Comparison of ENCODE assay signal across 10 cellular contexts in the genomic region with DNA sequence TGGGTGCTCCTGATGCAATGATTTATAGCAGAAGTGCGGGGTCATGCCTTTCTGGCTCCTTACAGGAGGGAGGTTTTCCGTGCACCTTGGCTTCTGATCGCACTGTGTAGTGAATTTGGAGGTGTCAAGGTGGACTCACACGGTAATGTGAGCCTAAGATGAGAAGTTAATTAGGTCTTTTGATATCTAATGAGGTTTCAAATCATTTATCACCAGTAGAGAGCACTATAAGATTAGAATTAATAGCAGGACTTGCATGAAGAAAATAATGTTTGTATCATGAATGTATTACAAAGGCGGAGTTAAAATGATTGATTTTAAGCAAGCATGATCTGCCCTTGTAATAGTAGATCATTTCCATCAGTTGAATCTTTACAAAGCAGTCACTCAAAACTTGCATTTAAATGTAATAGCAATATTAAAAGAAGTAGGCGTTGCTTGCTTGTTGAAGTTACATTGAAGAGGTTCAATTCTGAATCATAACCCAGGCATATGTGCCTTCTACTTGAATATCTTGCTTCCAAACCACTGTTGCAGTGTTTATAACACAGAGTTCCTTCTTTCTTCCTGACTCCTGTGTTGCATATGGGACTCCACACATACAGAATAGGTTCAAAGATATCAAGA.
DNase-seq lines count a peak whose midpoint lies in the region; ATAC-seq, FAIRE-seq and TF ChIP-seq lines count a peak whose summit lies in the region.
"Had no signal": no experiment of that assay in that cellular context is flagged by ENCODE, and none has a peak within 500 bp of the region (broad histone marks: within the 10 kb centered on the region; RNA-seq: fewer than 3 reads in every experiment).

No MANE protein-coding gene starts in this region.

- H3K4me3 ChIP-seq in Loucy (ENCODE audit: low read length, poor library complexity, severe bottlenecking): no peak overlapping the region
- no peak overlapping the region for H3K4me3 ChIP-seq in astrocyte (ENCODE audit: insufficient read depth, low read depth, low read length)
- H3K4me3 ChIP-seq: tibial artery had no signal

- no peak overlapping the region for H3K4me2 ChIP-seq in Loucy (ENCODE audit: low read depth, low read length, poor library complexity, severe bottlenecking)
- no peak overlapping the region for H3K4me2 ChIP-seq in astrocyte (ENCODE audit: low read length)

- H3K9ac ChIP-seq in Loucy (ENCODE audit: low read depth, low read length, poor library complexity, severe bottlenecking): peak overlapping the region; percentile 51
- no peak overlapping the region for H3K9ac ChIP-seq in astrocyte (ENCODE audit: low read length)

- H3K4me1 Mint-ChIP-seq in astrocyte (ENCODE audit: low read depth, unreplicated experiment) (no peaks in the 10 kb centered on the region), naive B cell (no peaks in the 10 kb centered on the region)

- H3K36me3 ChIP-seq in Loucy (ENCODE audit: insufficient read depth, low read length) (no peaks in the 10 kb centered on the region), astrocyte (ENCODE audit: insufficient read depth, low read length) (no peaks in the 10 kb centered on the region)
- H3K36me3 ChIP-seq: tibial artery had no signal

- H3K9me3 Mint-ChIP-seq in astrocyte (ENCODE audit: unreplicated experiment): no peaks in the 10 kb centered on the region
- no peaks in the 10 kb centered on the region for H3K9me3 Mint-ChIP-seq in naive B cell
- H3K9me3 Mint-ChIP-seq: natural killer cell treated with Interleukin-12 subunit alpha and Interleukin-12 subunit beta and Interleukin-15 and Interleukin-18, amount 100 ng/mL, for 72 hours had no signal

- H3K9me2 ChIP-seq in Loucy (replicated peaks; ENCODE audit: low read depth, low read length): no peaks in the 10 kb centered on the region

- H3K27ac Mint-ChIP-seq in astrocyte (ENCODE audit: unreplicated experiment): no peak overlapping the region
- H3K27ac Mint-ChIP-seq in naive B cell: no peak overlapping the region
- H3K27ac Mint-ChIP-seq: natural killer cell treated with Interleukin-12 subunit alpha and Interleukin-12 subunit beta and Interleukin-15 and Interleukin-18, amount 100 ng/mL, for 72 hours had no signal

- ATAC-seq in naive B cell (ENCODE audit: low read depth in 2 of 2) (no peak), HG03135 (IDR thresholded peaks at IDR 0.05; ENCODE audit: unreplicated experiment) (no peak), HG02973 (IDR thresholded peaks at IDR 0.05; ENCODE audit: unreplicated experiment) (no peak)
- ATAC-seq: natural killer cell treated with Interleukin-12 subunit alpha and Interleukin-12 subunit beta and Interleukin-15 and Interleukin-18, amount 100 ng/mL, for 72 hours had no signal

- H3K4me3 Mint-ChIP-seq in astrocyte (ENCODE audit: unreplicated experiment) (no peak overlapping the region), naive B cell (no peak overlapping the region)
- H3K4me3 Mint-ChIP-seq: natural killer cell treated with Interleukin-12 subunit alpha and Interleukin-12 subunit beta and Interleukin-15 and Interleukin-18, amount 100 ng/mL, for 72 hours had no signal

- H3K27me3 ChIP-seq in Loucy (ENCODE audit: insufficient read depth, low read length, poor library complexity, severe bottlenecking) (no peaks in the 10 kb centered on the region), astrocyte (ENCODE audit: insufficient read depth, low read length) (no peaks in the 10 kb centered on the region)
- H3K27me3 ChIP-seq: tibial artery had no signal

- H3K27me3 Mint-ChIP-seq in astrocyte (ENCODE audit: low read depth, unreplicated experiment) (no peaks in the 10 kb centered on the region), naive B cell (no peaks in the 10 kb centered on the region)

- peaks cover 7% of the 10 kb centered on the region; the same call in 1 of the 2 replicates for H3K9me3 ChIP-seq in Loucy (ENCODE audit: insufficient read depth, low read depth, low read length)
- no peaks in the 10 kb centered on the region for H3K9me3 ChIP-seq in astrocyte (ENCODE audit: insufficient read depth, low read depth, low read length)
- H3K9me3 ChIP-seq: tibial artery had no signal

- FAIRE-seq in astrocyte (lab: Jason Lieb, UNC): peak; percentile 55

- no peaks in the 10 kb centered on the region for H3F3A ChIP-seq in Loucy (ENCODE audit: low read depth)

- H3K4me1 ChIP-seq in Loucy (ENCODE audit: insufficient read depth, low read length, poor library complexity, severe bottlenecking) (peaks cover 17% of the 10 kb centered on the region), astrocyte (ENCODE audit: insufficient read depth, low read length) (no peaks in the 10 kb centered on the region)
- H3K4me1 ChIP-seq: tibial artery had no signal

- H3K79me2 ChIP-seq in Loucy (ENCODE audit: insufficient read depth, low read length) (no peaks in the 10 kb centered on the region), astrocyte (ENCODE audit: insufficient read depth, low read length) (no peaks in the 10 kb centered on the region)

- H3K36me3 Mint-ChIP-seq in astrocyte (ENCODE audit: low read depth, unreplicated experiment) (no peaks in the 10 kb centered on the region), naive B cell (no peaks in the 10 kb centered on the region)
- H3K36me3 Mint-ChIP-seq: natural killer cell treated with Interleukin-12 subunit alpha and Interleukin-12 subunit beta and Interleukin-15 and Interleukin-18, amount 100 ng/mL, for 72 hours had no signal

- no peaks in the 10 kb centered on the region for H4K20me1 ChIP-seq in Loucy (ENCODE audit: insufficient read depth, low read length, poor library complexity, severe bottlenecking)
- H4K20me1 ChIP-seq in astrocyte (ENCODE audit: insufficient read depth, low read length): no peaks in the 10 kb centered on the region

- DNase-seq in DMS53 (lab: John Stamatoyannopoulos, UW) (peak; percentile 39), astrocyte (ENCODE audit: low read depth) (no peak), naive B cell (peak; percentile 2), ecto neural progenitor cell (ENCODE audit: low spot score) (no peak)
- DNase-seq: MV-4-11, tibial artery had no signal

- TF ChIP-seq CTCF in Loucy (conservative IDR thresholded peaks at IDR 0.05; ENCODE audit: low read length): peak; percentile 51
- TF ChIP-seq CTCF in astrocyte (IDR thresholded peaks at IDR 0.05; ENCODE audit: insufficient read depth, low read depth, low read length): no peak

- no peak overlapping the region for H2AFZ ChIP-seq in Loucy (ENCODE audit: low read length)
- H2AFZ ChIP-seq in astrocyte (ENCODE audit: low read depth, low read length): no peak overlapping the region

- no peak overlapping the region for H3K27ac ChIP-seq in astrocyte (ENCODE audit: low read depth, low read length)
- H3K27ac ChIP-seq: tibial artery had no signal

Comparison
In these comparisons a context has a peak if more than half of its experiments do, and no peak if none do; other contexts are left out.
1. DNase-seq: peak in DMS53 (single experiment) and naive B cell (single experiment); none in astrocyte (single experiment) and ecto neural progenitor cell (single experiment).